ENCODE assay signal across 26 cellular contexts in the genomic region with DNA sequence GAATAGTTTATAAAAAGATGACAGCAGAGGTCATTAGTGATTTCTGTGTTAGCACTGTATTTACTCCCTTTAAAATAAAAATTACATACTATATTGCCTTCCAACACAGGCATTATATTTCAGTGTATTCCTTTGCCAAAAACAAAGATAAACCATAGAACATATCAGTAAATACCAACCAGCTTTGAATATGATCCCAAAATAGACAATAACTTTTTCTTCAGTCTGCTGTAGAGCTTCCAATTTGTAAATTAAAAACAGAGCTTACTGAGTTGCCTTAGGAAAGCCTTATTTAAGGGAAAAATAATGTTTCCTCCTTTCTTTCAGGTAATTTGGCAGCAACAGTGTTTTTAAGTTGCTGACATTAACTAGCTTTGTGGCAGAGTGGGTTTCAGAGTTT.
"Had no signal": no experiment of that assay in that cellular context is flagged by ENCODE, and none has a peak within 500 bp of the region (broad histone marks: within the 10 kb centered on the region; RNA-seq: fewer than 3 reads in every experiment).

No MANE protein-coding gene starts in this region.

- FAIRE-seq: bronchial epithelial cell, TTC549 had no signal

- DNase-seq: activated CD4-positive, alpha-beta T cell treated with anti-CD3 and anti-CD28 coated beads for 36 hours; activated CD4-positive, alpha-beta T cell treated with anti-CD3 and anti-CD28 coated beads, Interleukin-2, amount 10 ng/mL, durations not matched to agents 7 days and 5 days; activated CD4-positive, alpha-beta T cell treated with anti-CD3 and anti-CD28 coated beads, Interleukin-2, amount 50 U/mL, for 48 hours; activated CD8-positive, alpha-beta memory T cell treated with anti-CD3 and anti-CD28 coated beads, Interleukin-2, amount 50 U/mL, for 4 hours; activated CD8-positive, alpha-beta T cell treated with anti-CD3 and anti-CD28 coated beads, Interleukin-2, amount 10 ng/mL, durations not matched to agents 7 days and 5 days; activated gamma-delta T cell treated with Interleukin-2 at 50 U/mL for 16 hours; activated naive CD4-positive, alpha-beta T cell treated with anti-CD3 and anti-CD28 coated beads for 36 hours; activated T-cell treated with anti-CD3 and anti-CD28 coated beads for 4 hours; activated T-cell treated with anti-CD3 and anti-CD28 coated beads, Interleukin-2, amount 50 U/mL, for 4 hours; anterior cingulate cortex; caudate nucleus; Karpas-422; KBM-7; NCI-H1105 treated with DMSO at 0.1 percent for 48 hours; NCI-H1436; NCI-H1694; NCI-H1930; NCI-H2081 treated with DMSO at 0.1 percent for 48 hours; NCI-H345; NCI-H524 treated with DMSO at 0.1 percent for 48 hours; PC-3; Peyer's patch; RPMI8226; SHP77 treated with DMSO at 0.1 percent for 48 hours had no signal

- H3K27ac ChIP-seq: Peyer's patch had no signal

- H3K9me3 ChIP-seq: Peyer's patch had no signal

- H3K36me3 ChIP-seq: Peyer's patch had no signal

- H3K4me3 ChIP-seq: Peyer's patch had no signal

- H3K27me3 ChIP-seq: Peyer's patch had no signal

- H3K4me1 ChIP-seq: Peyer's patch had no signal
